8 cellular contexts compared by ENCODE assay signal in genomic region chr6:148760568-148761531, GRCh38. TPM values are rescaled to one million over a fixed set of nuclear protein-coding genes. Genes with fewer than 3 reads are reported as not detected.
DNase-seq lines count a peak whose midpoint lies in the region; ATAC-seq and TF ChIP-seq lines count a peak whose summit lies in the region.

No MANE protein-coding gene starts in this region.

- H3K27ac ChIP-seq in epithelial cell of prostate = peak overlapping the region; percentile 71
- peak overlapping the region; percentile 59 for H3K27ac ChIP-seq in muscle layer of colon (ENCODE audit: low read depth, low read length)
- peak overlapping the region; percentile 65 to 68 for H3K27ac ChIP-seq in thoracic aorta

- peaks cover 23% of the 10 kb centered on the region; the same call in 1 of the 2 replicates for H3K79me2 ChIP-seq in Loucy (ENCODE audit: insufficient read depth, low read length)

- peak overlapping the region; percentile 94 for H3K4me2 ChIP-seq in Loucy (ENCODE audit: low read depth, low read length, poor library complexity, severe bottlenecking)

- peak overlapping the region; percentile 24 for H2AFZ ChIP-seq in Loucy (ENCODE audit: low read length)

- no peaks in the 10 kb centered on the region for H3K36me3 ChIP-seq in Loucy (ENCODE audit: insufficient read depth, low read length)
- H3K36me3 ChIP-seq in muscle layer of colon (ENCODE audit: insufficient read depth, low read length) = no peaks in the 10 kb centered on the region
- no peaks in the 10 kb centered on the region for H3K36me3 ChIP-seq in thoracic aorta

- TF ChIP-seq CTCF in Loucy (conservative IDR thresholded peaks at IDR 0.05; ENCODE audit: low read length) = no peak
- TF ChIP-seq CTCF in thoracic aorta (IDR thresholded peaks at IDR 0.05) = no peak

- H3K4me3 ChIP-seq in Loucy (ENCODE audit: low read length, poor library complexity, severe bottlenecking) (peak overlapping the region; percentile 72), muscle layer of colon (ENCODE audit: low read depth in 1 of 2, low read length in 2 of 2) (peak overlapping the region; percentile 34 to 51), thoracic aorta (peak overlapping the region; percentile 55)

- peak overlapping the region; percentile 69 for H3K9ac ChIP-seq in Loucy (ENCODE audit: low read depth, low read length, poor library complexity, severe bottlenecking)
- H3K9ac ChIP-seq in muscle layer of colon (ENCODE audit: low read length) = no peak overlapping the region

- H3K9me2 ChIP-seq in Loucy (replicated peaks; ENCODE audit: low read depth, low read length) = no peaks in the 10 kb centered on the region

- H3K9me3 ChIP-seq in Loucy (ENCODE audit: insufficient read depth, low read depth, low read length) (no peaks in the 10 kb centered on the region), muscle layer of colon (ENCODE audit: low read length) (no peaks in the 10 kb centered on the region), thoracic aorta (no peaks in the 10 kb centered on the region)

- H3F3A ChIP-seq in Loucy (ENCODE audit: low read depth) = peaks cover 13% of the 10 kb centered on the region; the same call in 1 of the 2 replicates

- DNase-seq in DMS79 (lab: John Stamatoyannopoulos, UW) (peak; percentile 67), epithelial cell of prostate (ENCODE audit: low read depth, low spot score) (no peak), thoracic aorta (ENCODE audit: low spot score) (no peak), NCI-H2196 (lab: John Stamatoyannopoulos, UW; ENCODE audit: unreplicated experiment) (no peak)
- peak; percentile 12 to 44 (median 23) for DNase-seq in activated CD8-positive, alpha-beta memory T cell treated with anti-CD3 and anti-CD28 coated beads for 48 hours (ENCODE audit: low read depth in 2 of 3, low spot score in 2 of 3)

- H3K27me3 ChIP-seq in Loucy (ENCODE audit: insufficient read depth, low read length, poor library complexity, severe bottlenecking) (no peaks in the 10 kb centered on the region), muscle layer of colon (ENCODE audit: control insufficient read depth in 1 of 2, insufficient read depth in 2 of 2, low read length in 2 of 2) (no peaks in the 10 kb centered on the region), thoracic aorta (replicated peaks; ENCODE audit: insufficient read depth) (no peaks in the 10 kb centered on the region)

- H4K20me1 ChIP-seq in Loucy (ENCODE audit: insufficient read depth, low read length, poor library complexity, severe bottlenecking) = no peaks in the 10 kb centered on the region

- H3K4me1 ChIP-seq in Loucy (ENCODE audit: insufficient read depth, low read length, poor library complexity, severe bottlenecking) (peaks cover 54% of the 10 kb centered on the region), muscle layer of colon (ENCODE audit: insufficient read depth, low read length) (peaks cover 22% of the 10 kb centered on the region), thoracic aorta (ENCODE audit: control insufficient read depth in 1 of 2, low read depth in 2 of 2) (peaks cover 10 to 48% of the 10 kb centered on the region in 2 donors)

- ATAC-seq in GM21737 (IDR thresholded peaks at IDR 0.05; ENCODE audit: unreplicated experiment) (peak; percentile 45), thoracic aorta (ENCODE audit: insufficient number of reproducible peaks, low FRiP score, low read depth) (no peak)

RNA-seq across cellular contexts. Expression of gene UST, which starts 14.0 kb away (rescaled TPM):
- 10 to 100 TPM; 24.2 to 30.8 TPM for total RNA-seq in thoracic aorta

Comparison
In these comparisons a context has a peak if more than half of its experiments do, and no peak if none do; other contexts are left out.
1. DNase-seq: peak in DMS79 (single experiment) and activated CD8-positive, alpha-beta memory T cell treated with anti-CD3 and anti-CD28 coated beads for 48 hours (3 of 3); none in epithelial cell of prostate (single experiment), thoracic aorta (single experiment) and NCI-H2196 (single experiment).
2. Peak in every context shown above with its lines, with median percentiles within 50 percentile points of each other: H3K4me3 ChIP-seq and H3K27ac ChIP-seq.